Comparison of ENCODE assay signal across 8 cellular contexts in the genomic region with DNA sequence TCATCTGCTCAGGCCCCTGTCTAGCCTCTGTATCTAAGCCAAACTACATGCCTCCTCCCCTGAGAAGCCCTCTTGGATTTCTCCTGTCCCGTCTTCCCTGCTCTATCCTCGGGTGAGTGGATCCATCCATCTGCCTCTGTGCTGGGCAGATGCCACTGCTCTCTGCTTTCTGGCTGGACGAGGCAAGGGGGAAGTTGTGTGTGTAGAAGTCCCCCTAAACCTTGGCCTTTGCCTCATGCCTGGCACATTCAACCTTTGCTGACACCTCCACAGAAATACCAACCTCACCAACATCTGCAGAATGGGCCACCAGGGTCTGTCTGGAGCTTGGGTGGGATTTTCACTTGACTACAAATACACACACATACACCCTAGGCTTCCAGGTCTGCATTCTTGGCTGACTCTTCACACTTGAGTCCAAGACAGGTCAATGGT.
DNase-seq lines count a peak whose midpoint lies in the region; ATAC-seq, FAIRE-seq and TF ChIP-seq lines count a peak whose summit lies in the region.
"Not testable (repeated sequence)": the region's sequence is repeated elsewhere in the genome, so short reads cannot be mapped to it uniquely, and the experiment has no call there.

No MANE protein-coding gene starts in this region.

- H2BK5ac ChIP-seq in mesendoderm (ENCODE audit: low read length): not testable (repeated sequence)

- WGBS in mesendoderm (ENCODE audit: extremely low coverage, insufficient coverage, low lambda C conversion rate): no CpG with 5 or more reads among the region's 3 CpGs

- not testable (repeated sequence) for H2BK120ac ChIP-seq in mesendoderm (ENCODE audit: low read depth, low read length)

- not testable (repeated sequence) for H3K27ac Mint-ChIP-seq in T-helper 17 cell

- intact Hi-C loops in cardiac septum (cut with DNase I); left lung (cut with DNase I); posterior vena cava (cut with DNase I); upper lobe of right lung (cut with DNase I): not testable (repeated sequence)

- H3K36me3 Mint-ChIP-seq in T-helper 17 cell (ENCODE audit: low read depth): not testable (repeated sequence)

- not testable (repeated sequence) for H2BK15ac ChIP-seq in mesendoderm (replicated peaks; ENCODE audit: low read depth)

- H4K5ac ChIP-seq in mesendoderm (ENCODE audit: low read length): not testable (repeated sequence)

- DNase-seq in D721Med (ENCODE audit: insufficient read length, low spot score) (peak; percentile 1), coronary artery (ENCODE audit: low spot score) (peak; percentile 72), cardiac septum (ENCODE audit: low spot score) (peak; percentile 82), left lung (peak in 1 of 2 donors; percentile 70), posterior vena cava (ENCODE audit: low spot score) (peak; percentile 84), upper lobe of right lung (peak; percentile 69)
- not testable (repeated sequence) for DNase-seq in T-helper 17 cell, mesendoderm

- not testable (repeated sequence) for TF ChIP-seq CTCF in D721Med (IDR thresholded peaks at IDR 0.05; ENCODE audit: insufficient read depth, missing control alignments); coronary artery (IDR thresholded peaks at IDR 0.05); left lung (IDR thresholded peaks at IDR 0.05); upper lobe of right lung (IDR thresholded peaks at IDR 0.05)

- H3K23ac ChIP-seq in mesendoderm (ENCODE audit: low read length): not testable (repeated sequence)

- not testable (repeated sequence) for H3K27ac ChIP-seq in coronary artery; left lung; mesendoderm (ENCODE audit: low read depth, low read length); upper lobe of right lung

- H3K18ac ChIP-seq in mesendoderm (ENCODE audit: low read length): not testable (repeated sequence)

- not testable (repeated sequence) for H3K79me1 ChIP-seq in mesendoderm (ENCODE audit: low read length)

- not testable (repeated sequence) for H3K27me3 ChIP-seq in left lung; mesendoderm (ENCODE audit: insufficient read depth, low read length, poor library complexity); upper lobe of right lung

- H3K4ac ChIP-seq in mesendoderm (ENCODE audit: low read depth, low read length): not testable (repeated sequence)

- H3K27me3 Mint-ChIP-seq in T-helper 17 cell: not testable (repeated sequence)

- H3K79me2 ChIP-seq in mesendoderm (ENCODE audit: control insufficient read depth, insufficient read depth, low read length): not testable (repeated sequence)

- not testable (repeated sequence) for H4K8ac ChIP-seq in mesendoderm (ENCODE audit: low read depth, low read length)

- H3K4me3 ChIP-seq in coronary artery, left lung, upper lobe of right lung: not testable (repeated sequence)
- H3K4me3 ChIP-seq in mesendoderm (ENCODE audit: low read length): peak overlapping the region; percentile 6

- not testable (repeated sequence) for H3K4me1 Mint-ChIP-seq in T-helper 17 cell

- H3K4me2 ChIP-seq in mesendoderm (ENCODE audit: low read length): not testable (repeated sequence)

- not testable (repeated sequence) for H3K36me3 ChIP-seq in left lung; mesendoderm (ENCODE audit: control insufficient read depth, insufficient read depth, low read length); upper lobe of right lung

- not testable (repeated sequence) for H3K56ac ChIP-seq in mesendoderm (ENCODE audit: low read length)

- H2AK5ac ChIP-seq in mesendoderm (ENCODE audit: low read length): not testable (repeated sequence)

- H3K9ac ChIP-seq in mesendoderm (ENCODE audit: low read length): not testable (repeated sequence)

- not testable (repeated sequence) for H3K4me3 Mint-ChIP-seq in T-helper 17 cell

- not testable (repeated sequence) for H3K9me3 ChIP-seq in T-helper 17 cell (ENCODE audit: control insufficient read depth, low read length, poor library complexity, severe bottlenecking)
- H3K9me3 ChIP-seq in left lung (peaks cover 0 to 79% of the 10 kb centered on the region in 2 donors), upper lobe of right lung (peaks cover 24% of the 10 kb centered on the region)

- ATAC-seq in T-helper 17 cell (peak; percentile 11), left lung (peak; percentile 5), upper lobe of right lung (peak; percentile 2)

- FAIRE-seq in D721Med (lab: Jason Lieb, UNC): not testable (repeated sequence)

- not testable (repeated sequence) for H3K4me1 ChIP-seq in left lung; mesendoderm (ENCODE audit: control insufficient read depth, low read depth, low read length); upper lobe of right lung
